In the genomic region with DNA sequence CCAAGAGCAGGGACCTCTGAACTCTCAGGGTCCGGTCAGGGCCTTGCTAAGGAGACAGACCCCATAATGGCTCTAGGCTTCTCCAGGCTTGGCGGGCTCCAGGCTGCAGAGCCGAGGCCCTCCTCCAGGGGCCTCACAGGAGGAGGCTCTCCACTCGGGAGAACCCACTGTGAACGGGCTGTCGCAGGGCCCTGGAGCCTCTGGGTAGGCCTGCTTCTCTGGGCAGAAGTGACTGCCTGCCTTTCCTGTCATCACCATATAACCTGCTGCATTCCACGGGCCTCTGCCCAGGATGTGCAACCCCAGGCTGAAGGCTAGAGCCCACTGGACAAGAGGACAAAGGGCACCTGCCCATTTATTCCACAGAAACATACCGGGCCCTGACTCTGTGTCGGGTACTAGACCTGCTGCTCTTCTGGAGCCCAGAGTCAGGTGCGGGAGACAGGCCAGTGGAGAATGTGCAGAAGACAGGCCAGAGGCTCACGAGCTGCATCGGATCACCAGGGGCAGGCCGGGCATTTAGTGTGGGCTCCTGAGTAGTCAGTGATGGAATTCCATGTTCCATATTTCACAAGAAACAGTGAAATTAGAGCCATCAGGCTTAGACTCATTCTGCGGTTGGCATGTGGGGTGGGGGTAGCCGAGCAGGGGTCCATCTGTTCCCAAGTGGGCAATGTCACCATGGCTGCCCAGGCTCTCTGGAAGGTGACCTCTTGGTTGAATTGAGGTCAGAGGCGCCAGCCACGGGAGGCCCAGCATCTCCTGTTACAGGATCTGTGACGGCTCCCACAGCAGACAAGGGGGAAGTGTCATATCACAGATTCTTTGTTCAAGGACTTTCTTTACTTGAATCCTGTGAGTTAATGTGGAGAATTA, we compare ENCODE assay signal across 8 cellular contexts.
DNase-seq lines count a peak whose midpoint lies in the region; ATAC-seq lines count a peak whose summit lies in the region.

No MANE protein-coding gene starts in this region.

- 83% methylated on average over 18 of the region's 18 CpGs for WGBS in right cardiac atrium

- H3K4me1 ChIP-seq in right cardiac atrium (ENCODE audit: control insufficient read depth, insufficient read depth, low read length), result peaks cover 3% of the 10 kb centered on the region
- peaks cover 31% of the 10 kb centered on the region for H3K4me1 ChIP-seq in stomach smooth muscle (ENCODE audit: control insufficient read depth, insufficient read depth, low read length)

- H3K27ac ChIP-seq in right cardiac atrium (ENCODE audit: low read length) (peak overlapping the region; percentile 28), stomach smooth muscle (ENCODE audit: low read length) (peak overlapping the region; percentile 31)

- H3K9me3 ChIP-seq in right cardiac atrium (ENCODE audit: control insufficient read depth, low read length), result no peaks in the 10 kb centered on the region
- H3K9me3 ChIP-seq in stomach smooth muscle (ENCODE audit: control insufficient read depth in 2 of 2, low read length in 2 of 2), result peaks cover 0 to 2% of the 10 kb centered on the region in 2 donors

- H3K27me3 Mint-ChIP-seq in activated CD8-positive, alpha-beta memory T cell treated with anti-CD3 and anti-CD28 coated beads, Interleukin-2, amount 10 ng/mL, durations not matched to agents 7 days and 5 days, result peaks cover 22% of the 10 kb centered on the region
- no peaks in the 10 kb centered on the region for H3K27me3 Mint-ChIP-seq in activated T-cell treated with anti-CD3 and anti-CD28 coated beads, Interleukin-2, amount 50 U/mL, for 4 hours (ENCODE audit: low read depth)

- H3K4me1 Mint-ChIP-seq in activated CD8-positive, alpha-beta memory T cell treated with anti-CD3 and anti-CD28 coated beads, Interleukin-2, amount 10 ng/mL, durations not matched to agents 7 days and 5 days, result peaks cover 18% of the 10 kb centered on the region
- H3K4me1 Mint-ChIP-seq in activated T-cell treated with anti-CD3 and anti-CD28 coated beads, Interleukin-2, amount 50 U/mL, for 4 hours (ENCODE audit: low read depth), result peaks cover 40% of the 10 kb centered on the region

- no peak overlapping the region for H3K4me3 Mint-ChIP-seq in activated CD8-positive, alpha-beta memory T cell treated with anti-CD3 and anti-CD28 coated beads, Interleukin-2, amount 10 ng/mL, durations not matched to agents 7 days and 5 days
- H3K4me3 Mint-ChIP-seq in activated T-cell treated with anti-CD3 and anti-CD28 coated beads, Interleukin-2, amount 50 U/mL, for 4 hours, result peak overlapping the region; percentile 8

- CTCF ChIA-PET in activated CD8-positive, alpha-beta memory T cell treated with anti-CD3 and anti-CD28 coated beads, Interleukin-2, amount 10 ng/mL, durations not matched to agents 7 days and 5 days (lab: Charles Lee), result interaction anchor here (0.9 to 1.4 kb wide), 3 partner anchors 38 to 164 kb away, joined by 3 to 4 read pairs (median 4); no protein-coding TSS in a partner anchor

- no peaks in the 10 kb centered on the region for H3K36me3 ChIP-seq in stomach smooth muscle (ENCODE audit: control insufficient read depth in 2 of 2, insufficient read depth in 2 of 2, low read length in 2 of 2)

- no peaks in the 10 kb centered on the region for H3K9me3 Mint-ChIP-seq in activated CD8-positive, alpha-beta memory T cell treated with anti-CD3 and anti-CD28 coated beads, Interleukin-2, amount 10 ng/mL, durations not matched to agents 7 days and 5 days (ENCODE audit: low read depth)
- H3K9me3 Mint-ChIP-seq in activated T-cell treated with anti-CD3 and anti-CD28 coated beads, Interleukin-2, amount 50 U/mL, for 4 hours, result no peaks in the 10 kb centered on the region

- intact Hi-C loops in right cardiac atrium (cut with DNase I), result loop anchor here in 1 of 4 donors (10.0 kb wide), 1 partner anchor 135 kb away; no protein-coding TSS in a partner anchor

- H3K27ac Mint-ChIP-seq in activated CD8-positive, alpha-beta memory T cell treated with anti-CD3 and anti-CD28 coated beads, Interleukin-2, amount 10 ng/mL, durations not matched to agents 7 days and 5 days, result no peak overlapping the region

- H3K27me3 ChIP-seq in right cardiac atrium (ENCODE audit: control insufficient read depth, insufficient read depth) (no peaks in the 10 kb centered on the region), stomach smooth muscle (ENCODE audit: control insufficient read depth in 1 of 2, insufficient read depth in 2 of 2, low read length in 2 of 2) (no peaks in the 10 kb centered on the region)

- DNase-seq in activated CD8-positive, alpha-beta memory T cell treated with anti-CD3 and anti-CD28 coated beads, Interleukin-2, amount 50 U/mL, for 48 hours, result peak; percentile 62
- no peak for DNase-seq in activated CD8-positive, alpha-beta memory T cell treated with anti-CD3 and anti-CD28 coated beads, Interleukin-2, amount 10 ng/mL, durations not matched to agents 7 days and 5 days
- no peak for DNase-seq in activated T-cell treated with anti-CD3 and anti-CD28 coated beads, Interleukin-2, amount 50 U/mL, for 4 hours
- peak in 1 of 3 donors; percentile 31 for DNase-seq in right cardiac atrium
- no peak for DNase-seq in T1000 (lab: John Stamatoyannopoulos, UW)
- DNase-seq in SKM-1 (lab: John Stamatoyannopoulos, UW; ENCODE audit: unreplicated experiment), result no peak

- H3K4me3 ChIP-seq in right cardiac atrium (ENCODE audit: low read length) (no peak overlapping the region), stomach smooth muscle (ENCODE audit: low read length in 2 of 2) (no peak overlapping the region)

- peak overlapping the region in 1 of 2 donors; percentile 21 for H3K9ac ChIP-seq in stomach smooth muscle (ENCODE audit: low read length in 2 of 2)

- ATAC-seq in activated CD8-positive, alpha-beta memory T cell treated with anti-CD3 and anti-CD28 coated beads, Interleukin-2, amount 10 ng/mL, durations not matched to agents 7 days and 5 days, result no peak
- peak in 1 of 2 donors; percentile 32 for ATAC-seq in activated T-cell treated with anti-CD3 and anti-CD28 coated beads, Interleukin-2, amount 50 U/mL, for 4 hours
- ATAC-seq in right cardiac atrium (peak; percentile 9 to 21), GM21786 (IDR thresholded peaks at IDR 0.05; ENCODE audit: unreplicated experiment) (no peak)

- H3K36me3 Mint-ChIP-seq in activated CD8-positive, alpha-beta memory T cell treated with anti-CD3 and anti-CD28 coated beads, Interleukin-2, amount 10 ng/mL, durations not matched to agents 7 days and 5 days, result no peaks in the 10 kb centered on the region
- no peaks in the 10 kb centered on the region for H3K36me3 Mint-ChIP-seq in activated T-cell treated with anti-CD3 and anti-CD28 coated beads, Interleukin-2, amount 50 U/mL, for 4 hours (ENCODE audit: insufficient read depth)

Comparison
In these comparisons a context has a peak if more than half of its experiments do, and no peak if none do; other contexts are left out.
1. ATAC-seq: peak in right cardiac atrium (2 of 2); none in activated CD8-positive, alpha-beta memory T cell treated with anti-CD3 and anti-CD28 coated beads, Interleukin-2, amount 10 ng/mL, durations not matched to agents 7 days and 5 days (single experiment) and GM21786 (single experiment).